ENCODE assay signal across 21 cellular contexts in the genomic region with DNA sequence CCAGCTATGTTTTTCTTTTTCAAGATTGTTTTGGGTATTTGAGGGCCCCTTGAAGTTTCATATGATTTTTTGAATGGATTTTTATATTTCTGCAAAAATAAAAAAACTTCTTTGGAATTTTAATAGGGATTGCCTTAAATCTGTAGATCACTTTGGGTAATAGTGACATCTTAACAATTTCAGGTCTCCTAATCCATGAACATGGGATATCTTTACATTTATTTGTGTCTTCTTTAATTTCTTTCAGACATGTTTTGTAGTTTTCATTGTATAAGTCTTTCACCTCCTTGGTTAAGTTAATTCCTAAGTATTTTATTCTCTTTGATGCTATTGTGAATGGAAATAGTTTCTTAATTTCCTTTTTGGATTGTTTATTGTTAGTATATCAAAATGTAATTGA.
DNase-seq lines count a peak whose midpoint lies in the region; ATAC-seq and FAIRE-seq lines count a peak whose summit lies in the region.
"Had no signal": no experiment of that assay in that cellular context is flagged by ENCODE, and none has a peak within 500 bp of the region (broad histone marks: within the 10 kb centered on the region; RNA-seq: fewer than 3 reads in every experiment).

No MANE protein-coding gene starts in this region.

- H3K18ac ChIP-seq in mesenchymal stem cell (ENCODE audit: low read depth in 1 of 2, low read length in 2 of 2) = no peak overlapping the region

- no peak for ATAC-seq in HG03045 (IDR thresholded peaks at IDR 0.05; ENCODE audit: unreplicated experiment)
- no peak for ATAC-seq in naive thymus-derived CD4-positive, alpha-beta T cell
- ATAC-seq: CD8-positive, alpha-beta T cell; GM12878 had no signal

- H3K27me3 ChIP-seq in mesenchymal stem cell (ENCODE audit: control insufficient read depth in 1 of 2, insufficient read depth in 1 of 2, low read length in 2 of 2) = no peaks in the 10 kb centered on the region
- H3K27me3 ChIP-seq in naive thymus-derived CD4-positive, alpha-beta T cell (ENCODE audit: control insufficient read depth in 2 of 2, insufficient read depth in 2 of 2, low read length in 2 of 2) = no peaks in the 10 kb centered on the region
- H3K27me3 ChIP-seq: BLaER1 had no signal

- H3K4me3 Mint-ChIP-seq in naive thymus-derived CD4-positive, alpha-beta T cell = no peak overlapping the region
- H3K4me3 Mint-ChIP-seq: B cell; CD4-positive, CD25-positive, alpha-beta regulatory T cell; CD8-positive, alpha-beta T cell had no signal

- no peak overlapping the region for H3K4me3 ChIP-seq in mesenchymal stem cell (ENCODE audit: insufficient read depth in 1 of 2, low read depth in 1 of 2, low read length in 2 of 2)
- no peak overlapping the region for H3K4me3 ChIP-seq in naive thymus-derived CD4-positive, alpha-beta T cell (ENCODE audit: low read length)
- H3K4me3 ChIP-seq: BLaER1, GM12878, HAP-1 had no signal

- H2BK15ac ChIP-seq in mesenchymal stem cell (ENCODE audit: low read depth, poor library complexity, severe bottlenecking) = no peak overlapping the region

- POLR2A ChIA-PET in naive thymus-derived CD4-positive, alpha-beta T cell (lab: Charles Lee) = no interaction called here

- peaks cover 3 to 12% of the 10 kb centered on the region in 2 experiments for H3K36me3 ChIP-seq in mesenchymal stem cell (ENCODE audit: control insufficient read depth in 1 of 2, insufficient read depth in 2 of 2, low read depth in 1 of 2, low read length in 2 of 2)
- H3K36me3 ChIP-seq in naive thymus-derived CD4-positive, alpha-beta T cell (ENCODE audit: control insufficient read depth in 2 of 3, insufficient read depth in 3 of 3, low read length in 3 of 3) = peaks cover 0 to 2% (median 0%) of the 10 kb centered on the region in 3 experiments
- H3K36me3 ChIP-seq: BLaER1, HAP-1 had no signal

- H3K4ac ChIP-seq in mesenchymal stem cell (ENCODE audit: low read depth in 1 of 2, low read length in 2 of 2) = no peak overlapping the region

- CTCF ChIA-PET in naive thymus-derived CD4-positive, alpha-beta T cell (lab: Charles Lee) = no interaction called here

- no peak overlapping the region for H2BK5ac ChIP-seq in mesenchymal stem cell (ENCODE audit: low read depth, low read length, poor library complexity, severe bottlenecking)

- H2BK120ac ChIP-seq in mesenchymal stem cell (ENCODE audit: low read depth, low read length) = no peak overlapping the region

- H2BK12ac ChIP-seq in mesenchymal stem cell (ENCODE audit: low read length in 2 of 2) = no peak overlapping the region

- H3K27me3 Mint-ChIP-seq in naive thymus-derived CD4-positive, alpha-beta T cell = peaks cover 0 to 4% (median 1%) of the 10 kb centered on the region in 5 donors
- H3K27me3 Mint-ChIP-seq: B cell; CD4-positive, CD25-positive, alpha-beta regulatory T cell had no signal

- no peak overlapping the region for H3K27ac ChIP-seq in mesenchymal stem cell (ENCODE audit: low read length, poor library complexity, severe bottlenecking)
- no peak overlapping the region for H3K27ac ChIP-seq in naive thymus-derived CD4-positive, alpha-beta T cell (ENCODE audit: low read depth, low read length)
- H3K27ac ChIP-seq: BLaER1, C4-2B had no signal

- H3K14ac ChIP-seq in mesenchymal stem cell (ENCODE audit: low read length in 2 of 2) = no peak overlapping the region

- no peak overlapping the region for H4K8ac ChIP-seq in mesenchymal stem cell (ENCODE audit: low read length)

- H2AFZ ChIP-seq in mesenchymal stem cell (ENCODE audit: low read depth, low read length) = no peak overlapping the region

- H3K27ac Mint-ChIP-seq in naive thymus-derived CD4-positive, alpha-beta T cell = no peak overlapping the region
- H3K27ac Mint-ChIP-seq: B cell; CD4-positive, CD25-positive, alpha-beta regulatory T cell; CD8-positive, alpha-beta T cell had no signal

- H3K23ac ChIP-seq in mesenchymal stem cell (ENCODE audit: low read length in 2 of 2) = no peak overlapping the region

- no peak overlapping the region for H3K9ac ChIP-seq in mesenchymal stem cell (ENCODE audit: low read length)
- H3K9ac ChIP-seq: BLaER1 had no signal

- H3K36me3 Mint-ChIP-seq in naive thymus-derived CD4-positive, alpha-beta T cell = peaks cover 0 to 4% (median 0%) of the 10 kb centered on the region in 5 donors
- H3K36me3 Mint-ChIP-seq: CD8-positive, alpha-beta T cell had no signal

- H3K9me3 Mint-ChIP-seq in naive thymus-derived CD4-positive, alpha-beta T cell = peaks cover 0 to 25% (median 3%) of the 10 kb centered on the region in 11 donors

- H4K91ac ChIP-seq in mesenchymal stem cell (ENCODE audit: low read length) = no peak overlapping the region

- intact Hi-C loops in naive thymus-derived CD4-positive, alpha-beta T cell (cut with micrococcal nuclease) = no loop called here

- DNase-seq in RCC 7860 (ENCODE audit: low spot score) = no peak
- no peak for DNase-seq in mesenchymal stem cell
- no peak for DNase-seq in naive thymus-derived CD4-positive, alpha-beta T cell
- no peak for DNase-seq in hippocampal formation (lab: John Stamatoyannopoulos, UW)
- DNase-seq: 8988T; Caco-2; CD4-positive, CD25-positive, alpha-beta regulatory T cell; CD8-positive, alpha-beta T cell; DMS153; DND-41; GDM1; GOT3 had no signal

- H2AK5ac ChIP-seq in mesenchymal stem cell (ENCODE audit: low read length, severe bottlenecking) = no peak overlapping the region

- FAIRE-seq in G401.6 (lab: Jason Lieb, UNC) (peak; percentile 41), RCC 7860 (lab: Jason Lieb, UNC) (peak; percentile 24), endometrium (lab: Jason Lieb, UNC) (peak; percentile 33)
- FAIRE-seq: GM12878, H54 had no signal

- H3K4me1 Mint-ChIP-seq in naive thymus-derived CD4-positive, alpha-beta T cell = no peaks in the 10 kb centered on the region
- H3K4me1 Mint-ChIP-seq: B cell had no signal

- H3K4me2 ChIP-seq in mesenchymal stem cell (ENCODE audit: low read length, poor library complexity, severe bottlenecking) = no peak overlapping the region
- H3K4me2 ChIP-seq: BLaER1 had no signal

- no peaks in the 10 kb centered on the region for H3K9me3 ChIP-seq in mesenchymal stem cell (ENCODE audit: control insufficient read depth, low read length)
- H3K9me3 ChIP-seq in naive thymus-derived CD4-positive, alpha-beta T cell (ENCODE audit: control insufficient read depth in 2 of 3, low read length in 3 of 3) = no peaks in the 10 kb centered on the region
- H3K9me3 ChIP-seq: HAP-1 had no signal

- H3K79me1 ChIP-seq in mesenchymal stem cell (replicated peaks; ENCODE audit: low read length, poor library complexity, severe bottlenecking) = peaks cover 7% of the 10 kb centered on the region

- no peaks in the 10 kb centered on the region for H3K4me1 ChIP-seq in mesenchymal stem cell (ENCODE audit: control insufficient read depth, insufficient read depth, low read depth, low read length)
- H3K4me1 ChIP-seq in naive thymus-derived CD4-positive, alpha-beta T cell (ENCODE audit: control insufficient read depth in 2 of 2, insufficient read depth in 2 of 2, low read length in 2 of 2) = no peaks in the 10 kb centered on the region
- H3K4me1 ChIP-seq: BLaER1, Caco-2 had no signal
